In the genomic region with DNA sequence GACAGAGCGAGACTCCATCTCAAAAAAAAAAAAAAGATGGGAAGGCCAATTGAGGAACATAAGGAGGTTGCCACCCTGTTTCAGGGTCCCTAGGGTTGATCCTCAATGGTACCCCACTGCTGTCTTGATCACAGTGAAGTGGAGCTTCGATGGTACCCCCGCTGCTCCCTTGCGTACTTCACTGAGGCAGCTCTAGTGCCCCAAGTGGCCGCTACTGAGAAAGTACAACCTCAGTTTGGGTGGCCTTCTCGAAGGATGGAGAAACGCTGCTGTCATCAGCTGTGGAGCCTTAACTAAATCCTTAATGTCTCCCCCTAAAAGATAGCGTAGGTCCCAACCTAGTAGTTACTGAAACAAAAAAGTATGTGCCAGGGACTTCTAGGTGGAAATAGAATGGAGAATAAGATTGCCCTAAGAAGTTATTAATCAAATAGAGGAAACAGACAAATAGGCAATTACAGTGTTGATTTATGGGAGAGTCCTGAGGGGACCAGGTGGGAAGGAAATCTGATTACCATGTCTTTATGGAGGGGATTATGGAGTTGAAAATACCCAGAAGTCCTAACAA, we compare ENCODE assay signal across 9 cellular contexts. TPM values are rescaled to one million over a fixed set of nuclear protein-coding genes. Genes with fewer than 3 reads are reported as not detected.
DNase-seq lines count a peak whose midpoint lies in the region; ATAC-seq, FAIRE-seq and TF ChIP-seq lines count a peak whose summit lies in the region.
"Had no signal": no experiment of that assay in that cellular context is flagged by ENCODE, and none has a peak within 500 bp of the region (broad histone marks: within the 10 kb centered on the region; RNA-seq: fewer than 3 reads in every experiment).

No MANE protein-coding gene starts in this region.

- no peaks in the 10 kb centered on the region for H3K27me3 Mint-ChIP-seq in naive thymus-derived CD8-positive, alpha-beta T cell

- intact Hi-C loops in transverse colon (cut with DNase I; ENCODE audit: low total_unique reads) = no loop called here

- peak overlapping the region in 6 of 10 donors; percentile 26 to 79 (median 60) for H3K27ac Mint-ChIP-seq in naive thymus-derived CD8-positive, alpha-beta T cell

- H3K36me3 ChIP-seq in transverse colon = peaks cover 0 to 14% (median 7%) of the 10 kb centered on the region in 4 donors

- peak; percentile 41 for FAIRE-seq in A204.1 (lab: Jason Lieb, UNC)

- no peak overlapping the region for H3K4me3 Mint-ChIP-seq in naive thymus-derived CD8-positive, alpha-beta T cell

- TF ChIP-seq CTCF in GM13977 (IDR thresholded peaks at IDR 0.05; ENCODE audit: extremely low read depth, insufficient read depth, missing control alignments) = peak; percentile 71
- peak; percentile 83 for TF ChIP-seq CTCF in epithelial cell of esophagus (IDR thresholded peaks at IDR 0.05; ENCODE audit: insufficient read depth, low read depth, low read length, missing control alignments)
- peak; percentile 54 to 68 (median 58) for TF ChIP-seq CTCF in transverse colon (IDR thresholded peaks at IDR 0.05)

- H3K36me3 Mint-ChIP-seq in naive thymus-derived CD8-positive, alpha-beta T cell = peaks cover 0 to 24% (median 0%) of the 10 kb centered on the region in 3 donors

- no peak overlapping the region for H3K27ac ChIP-seq in transverse colon
- H3K27ac ChIP-seq: epithelial cell of prostate had no signal

- POLR2A ChIA-PET in naive thymus-derived CD8-positive, alpha-beta T cell (lab: Charles Lee) = interaction anchor here (0.9 to 2.2 kb wide), 6 partner anchors 9 to 138 kb away, joined by 3 to 11 read pairs (median 6); a partner anchor contains a TSS

- in situ Hi-C loops in GM13977 (cut with MboI; ENCODE audit: low pct_unique_long_range_greater_than_20kb, low sequenced_read_pairs, unreplicated experiment) (no loop called here), transverse colon (cut with MboI; ENCODE audit: low pct_ligation_motif_present in 1 of 4, low pct_unique_long_range_greater_than_20kb in 1 of 4, low sequenced_read_pairs in 3 of 4) (no loop called here)

- H3K9me3 ChIP-seq in transverse colon = no peaks in the 10 kb centered on the region

- TF ChIP-seq EP300 in transverse colon (IDR thresholded peaks at IDR 0.05; ENCODE audit: low read depth) = no peak

- H3K4me1 Mint-ChIP-seq in naive thymus-derived CD8-positive, alpha-beta T cell = peaks cover 21 to 61% (median 30%) of the 10 kb centered on the region in 4 donors

- DNase-seq in GM13977 (ENCODE audit: low spot score) = peak; percentile 74
- peak; percentile 21 for DNase-seq in MV-4-11 (lab: John Stamatoyannopoulos, UW)
- DNase-seq in activated CD4-positive, alpha-beta T cell treated with anti-CD3 and anti-CD28 coated beads, Interleukin-2, amount 50 U/mL, for 4 hours = peak; percentile 52 to 56
- peak; percentile 59 for DNase-seq in epithelial cell of esophagus (ENCODE audit: low read depth)
- peak in 8 of 10 donors; percentile 41 to 74 (median 52) for DNase-seq in naive thymus-derived CD8-positive, alpha-beta T cell
- DNase-seq in transverse colon = peak; percentile 45

- H3K4me1 ChIP-seq in transverse colon = peaks cover 5 to 11% (median 7%) of the 10 kb centered on the region in 4 donors

- H3K27me3 ChIP-seq in transverse colon = no peaks in the 10 kb centered on the region

- no peak overlapping the region for H3K4me3 ChIP-seq in epithelial cell of esophagus (ENCODE audit: low read length)
- no peak overlapping the region for H3K4me3 ChIP-seq in transverse colon

- ATAC-seq in naive thymus-derived CD8-positive, alpha-beta T cell = peak; percentile 96 to 98
- no peak for ATAC-seq in GM19397 (IDR thresholded peaks at IDR 0.05; ENCODE audit: unreplicated experiment)

- no peaks in the 10 kb centered on the region for H3K9me3 Mint-ChIP-seq in naive thymus-derived CD8-positive, alpha-beta T cell

- 19 to 83% methylated on average over 1 to 8 of the region's 8 CpGs for WGBS in transverse colon (ENCODE audit: low coverage in 1 of 2), 2 donors

- TF ChIP-seq POLR2A in transverse colon (IDR thresholded peaks at IDR 0.05) = no peak

RNA-seq across cellular contexts. Expression of a gene that starts 6.3 kb away (rescaled TPM):
- total RNA-seq in naive thymus-derived CD8-positive, alpha-beta T cell = 10 to 100 TPM; 43.5 to 44.4 TPM
- polyA plus RNA-seq in naive thymus-derived CD8-positive, alpha-beta T cell = 1 to 10 TPM; 3.0 to 8.1 (median 4.8) TPM
- 10 to 100 TPM; 11.9 to 69.2 (median 45.8) TPM for total RNA-seq in transverse colon

RNA-seq across cellular contexts. Expression of a gene that starts 6.9 kb away (rescaled TPM):
- total RNA-seq in naive thymus-derived CD8-positive, alpha-beta T cell = 1 to 10 TPM; 7.8 to 8.0 TPM
- 1 to 10 TPM in 1 of 3 donors, under 1 TPM in 2; 0.80 to 1.5 (median 0.91) TPM for polyA plus RNA-seq in naive thymus-derived CD8-positive, alpha-beta T cell
- total RNA-seq in transverse colon = 10 to 100 TPM in 2 of 4 donors, 1 to 10 TPM in 2; 3.0 to 21.9 (median 10.9) TPM

RNA-seq across cellular contexts. Expression of a gene that starts 39.4 kb away (rescaled TPM):
- total RNA-seq in naive thymus-derived CD8-positive, alpha-beta T cell = 10 to 100 TPM; 24.2 to 25.4 TPM
- 100 to 1,000 TPM in 1 of 3 donors, 10 to 100 TPM in 2; 82.2 to 128 (median 91.6) TPM for polyA plus RNA-seq in naive thymus-derived CD8-positive, alpha-beta T cell
- total RNA-seq in transverse colon = 1 to 10 TPM in 3 of 4 donors, not detected in 1; 1.2 to 6.7 (median 3.8) TPM

RNA-seq across cellular contexts. Expression of a gene that starts 46.5 kb away (rescaled TPM):
- total RNA-seq in naive thymus-derived CD8-positive, alpha-beta T cell = over 10,000 TPM; 14,495 to 21,271 TPM
- polyA plus RNA-seq in naive thymus-derived CD8-positive, alpha-beta T cell = 10 to 100 TPM in 1 of 3 donors, not detected in 2; 33.0 TPM
- 1,000 to 10,000 TPM; 1,115 to 7,222 (median 2,718) TPM for total RNA-seq in transverse colon

RNA-seq across cellular contexts. Expression of a gene that starts 46.8 kb away (rescaled TPM):
- total RNA-seq in naive thymus-derived CD8-positive, alpha-beta T cell = 10 to 100 TPM; 13.8 to 16.6 TPM
- polyA plus RNA-seq in naive thymus-derived CD8-positive, alpha-beta T cell = 10 to 100 TPM; 45.9 to 59.0 (median 51.5) TPM
- total RNA-seq in transverse colon = 10 to 100 TPM; 32.0 to 50.1 (median 37.2) TPM

Comparison
In these comparisons a context has a peak if more than half of its experiments do, and no peak if none do; other contexts are left out.
1. DNase-seq: peak in every context shown above with its lines; median percentile 74 in GM13977; 59 in epithelial cell of esophagus; 54 in activated CD4-positive, alpha-beta T cell treated with anti-CD3 and anti-CD28 coated beads, Interleukin-2, amount 50 U/mL, for 4 hours; 52 in naive thymus-derived CD8-positive, alpha-beta T cell; 45 in transverse colon; 21 in MV-4-11.